Comparison of ENCODE assay signal across 1 cellular context in the genomic region with DNA sequence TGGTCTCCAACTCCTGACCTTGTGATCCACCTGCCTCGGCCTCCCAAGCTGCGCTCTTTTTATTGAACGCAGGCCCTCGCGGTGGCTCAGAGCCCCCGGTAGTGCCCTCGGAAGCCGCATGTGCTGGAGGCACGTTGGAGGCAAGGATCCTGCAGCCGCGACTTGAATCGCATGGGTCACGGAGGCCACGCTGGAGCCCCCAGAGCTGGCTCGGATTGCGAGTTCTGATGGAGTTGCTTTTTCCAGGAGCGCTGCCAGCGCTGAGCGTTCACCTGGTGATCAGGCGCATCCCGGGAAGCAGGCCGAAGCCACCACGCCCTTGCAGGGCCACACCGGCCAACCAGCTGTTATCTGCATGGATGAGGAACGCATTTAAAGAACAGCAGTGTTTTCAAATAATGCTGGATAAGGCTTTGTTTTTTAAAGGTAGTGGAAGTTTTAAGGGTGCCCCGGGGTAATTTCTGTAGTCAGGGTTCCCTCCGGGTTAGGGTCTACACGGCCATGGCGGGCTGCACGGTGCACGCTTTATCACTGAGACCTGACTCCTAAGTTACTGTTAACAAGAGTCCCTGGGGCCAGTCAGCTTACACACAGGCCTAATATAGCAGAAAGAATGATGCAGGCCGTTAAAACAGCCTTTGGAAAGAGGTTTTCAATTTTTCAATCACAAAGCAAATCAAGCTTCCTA.
TF ChIP-seq lines count a peak whose summit lies in the region.

No MANE protein-coding gene starts in this region.

TF ChIP-seq in SK-N-SH, 30 proteins besides CTCF, POLR2A, EP300 and RAD21:
- no peak for TF ChIP-seq POLR2AphosphoS5 (IDR thresholded peaks at IDR 0.05; ENCODE audit: low read depth, low read length)
- TF ChIP-seq, protein P1, sequence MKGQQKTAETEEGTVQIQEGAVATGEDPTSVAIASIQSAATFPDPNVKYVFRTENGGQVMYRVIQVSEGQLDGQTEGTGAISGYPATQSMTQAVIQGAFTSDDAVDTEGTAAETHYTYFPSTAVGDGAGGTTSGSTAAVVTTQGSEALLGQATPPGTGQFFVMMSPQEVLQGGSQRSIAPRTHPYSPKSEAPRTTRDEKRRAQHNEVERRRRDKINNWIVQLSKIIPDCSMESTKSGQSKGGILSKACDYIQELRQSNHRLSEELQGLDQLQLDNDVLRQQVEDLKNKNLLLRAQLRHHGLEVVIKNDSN (IDR thresholded peaks at IDR 0.05; ENCODE audit: borderline replicate concordance, low read depth), result no peak
- no peak for TF ChIP-seq EZH2phosphoT487 (IDR thresholded peaks at IDR 0.05; ENCODE audit: borderline replicate concordance, low read depth)
- TF ChIP-seq MEF2A (IDR thresholded peaks at IDR 0.05; ENCODE audit: borderline replicate concordance, low read depth), result no peak
- TF ChIP-seq, protein P2, sequence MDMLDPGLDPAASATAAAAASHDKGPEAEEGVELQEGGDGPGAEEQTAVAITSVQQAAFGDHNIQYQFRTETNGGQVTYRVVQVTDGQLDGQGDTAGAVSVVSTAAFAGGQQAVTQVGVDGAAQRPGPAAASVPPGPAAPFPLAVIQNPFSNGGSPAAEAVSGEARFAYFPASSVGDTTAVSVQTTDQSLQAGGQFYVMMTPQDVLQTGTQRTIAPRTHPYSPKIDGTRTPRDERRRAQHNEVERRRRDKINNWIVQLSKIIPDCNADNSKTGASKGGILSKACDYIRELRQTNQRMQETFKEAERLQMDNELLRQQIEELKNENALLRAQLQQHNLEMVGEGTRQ (IDR thresholded peaks at IDR 0.05; ENCODE audit: borderline replicate concordance, low read depth, low read length), result no peak
